ENCODE assay signal across 8 cellular contexts in genomic region chr3:160401301-160402095, GRCh38. TPM values are rescaled to one million over a fixed set of nuclear protein-coding genes. Genes with fewer than 3 reads are reported as not detected.
DNase-seq lines count a peak whose midpoint lies in the region; ATAC-seq, FAIRE-seq and TF ChIP-seq lines count a peak whose summit lies in the region.

No MANE protein-coding gene starts in this region.

- in situ Hi-C loops in K562 (cut with MboI): no loop called here

- H3K79me2 ChIP-seq in K562 (ENCODE audit: control insufficient read depth, insufficient read depth, low read length): peaks cover 96% of the 10 kb centered on the region

- H3K9me1 ChIP-seq in K562 (ENCODE audit: control insufficient read depth, insufficient read depth, low read length): no peaks in the 10 kb centered on the region

- TF ChIP-seq CTCF in heart right ventricle (IDR thresholded peaks at IDR 0.05) (no peak), K562 (IDR thresholded peaks at IDR 0.05 in 2 of 3, conservative IDR thresholded peaks at IDR 0.05 in 1 of 3; ENCODE audit: insufficient read depth in 2 of 3, low read depth in 1 of 3, low read length in 3 of 3) (no peak), right lobe of liver (IDR thresholded peaks at IDR 0.05) (no peak), upper lobe of right lung (IDR thresholded peaks at IDR 0.05) (no peak)

- H4K20me1 ChIP-seq in K562 (replicated peaks; ENCODE audit: control insufficient read depth, insufficient read depth, low read length): peaks cover 30% of the 10 kb centered on the region

- DNase-seq in heart right ventricle (peak in 1 of 2 donors; percentile 17), cardiac septum (ENCODE audit: low spot score) (no peak), NCI-H524 treated with DMSO at 0.1 percent for 48 hours (lab: John Stamatoyannopoulos, UW) (peak; percentile 8), K562 (ENCODE audit: extremely low read depth in 1 of 4, low spot score in 3 of 4) (peak in 2 of 4 experiments; percentile 60 to 76), right lobe of liver (no peak), upper lobe of right lung (no peak)

- intact Hi-C loops in heart right ventricle (cut with DNase I): no loop called here
- intact Hi-C loops in cardiac septum (cut with DNase I): loop anchor here (10.0 kb wide), 1 partner anchor 567 kb away; the partner anchor contains the start of gene SCHIP1
- intact Hi-C loops in K562 (cut with micrococcal nuclease): loop anchor here (1.0 to 5.0 kb wide), 3 partner anchors 48 to 174 kb away; partner anchors contain the start of genes C3orf80 and TRIM59
- intact Hi-C loops in right lobe of liver (cut with DNase I): no loop called here
- intact Hi-C loops in upper lobe of right lung (cut with DNase I): no loop called here

- 8 to 14% methylated on average over 16 of the region's 16 CpGs for WGBS in heart right ventricle, 2 donors
- WGBS in K562 (ENCODE audit: insufficient coverage, low coverage, missing lambda C conversion rate): 0% methylated on average over 16 of the region's 16 CpGs
- 6% methylated on average over 16 of the region's 16 CpGs for WGBS in right lobe of liver (ENCODE audit: insufficient coverage, low coverage, low lambda C conversion rate, missing lambda C conversion rate)

- TF ChIP-seq EP300 in K562 (IDR thresholded peaks at IDR 0.05; ENCODE audit: low read length): no peak

- TF ChIP-seq POLR2A in K562 (conservative IDR thresholded peaks at IDR 0.05): peak; percentile 44; the same call in 1 of the 2 replicates
- no peak for TF ChIP-seq POLR2A in right lobe of liver (IDR thresholded peaks at IDR 0.05)

- H3K9me3 ChIP-seq in heart right ventricle (no peaks in the 10 kb centered on the region), K562 (replicated peaks; ENCODE audit: control insufficient read depth, insufficient read depth, low read depth, low read length) (no peaks in the 10 kb centered on the region), right lobe of liver (no peaks in the 10 kb centered on the region), upper lobe of right lung (no peaks in the 10 kb centered on the region)

- FAIRE-seq in K562 (lab: Jason Lieb, UNC): peak; percentile 52

- H3K36me3 ChIP-seq in heart right ventricle: peaks cover 0 to 22% (median 0%) of the 10 kb centered on the region in 9 donors
- H3K36me3 ChIP-seq in K562 (ENCODE audit: control insufficient read depth, insufficient read depth, low read length): peaks cover 57% of the 10 kb centered on the region
- H3K36me3 ChIP-seq in right lobe of liver: no peaks in the 10 kb centered on the region
- H3K36me3 ChIP-seq in upper lobe of right lung: no peaks in the 10 kb centered on the region

- TF ChIP-seq RAD21 in K562 (CRISPR knock-in tag; conservative IDR thresholded peaks at IDR 0.05 in 1 of 2, IDR thresholded peaks at IDR 0.05 in 1 of 2): no peak

- peak overlapping the region; percentile 59 to 88 (median 81) for H3K4me3 ChIP-seq in heart right ventricle
- peak overlapping the region; percentile 71 for H3K4me3 ChIP-seq in K562
- peak overlapping the region; percentile 70 to 83 (median 78) for H3K4me3 ChIP-seq in right lobe of liver
- peak overlapping the region; percentile 90 for H3K4me3 ChIP-seq in upper lobe of right lung

- H3K27me3 ChIP-seq in heart right ventricle (no peaks in the 10 kb centered on the region), K562 (ENCODE audit: control insufficient read depth in 2 of 2, insufficient read depth in 2 of 2, low read length in 2 of 2) (no peaks in the 10 kb centered on the region), right lobe of liver (no peaks in the 10 kb centered on the region), upper lobe of right lung (no peaks in the 10 kb centered on the region)

- H2AFZ ChIP-seq in K562 (ENCODE audit: low read depth, low read length): no peak overlapping the region

- peak overlapping the region; percentile 98 to 100 for H3K9ac ChIP-seq in K562 (ENCODE audit: insufficient read depth in 1 of 2, low read depth in 2 of 2, low read length in 2 of 2)

- H3K4me2 ChIP-seq in K562 (ENCODE audit: insufficient read depth, low read length): peak overlapping the region; percentile 95

- ATAC-seq in heart right ventricle (no peak), K562 (peak; percentile 66), right lobe of liver (no peak), upper lobe of right lung (no peak), HG02678 (IDR thresholded peaks at IDR 0.05; ENCODE audit: unreplicated experiment) (no peak), HG03095 (IDR thresholded peaks at IDR 0.05; ENCODE audit: unreplicated experiment) (no peak)

- peaks cover 2 to 55% (median 29%) of the 10 kb centered on the region in 9 donors for H3K4me1 ChIP-seq in heart right ventricle
- H3K4me1 ChIP-seq in K562 (replicated peaks in 1 of 2; ENCODE audit: control insufficient read depth in 2 of 2, insufficient read depth in 2 of 2, low read length in 2 of 2): peaks cover 3 to 5% of the 10 kb centered on the region in 2 experiments; a peak in 3 of 5 replicates
- peaks cover 0 to 14% (median 0%) of the 10 kb centered on the region in 4 donors for H3K4me1 ChIP-seq in right lobe of liver
- peaks cover 9% of the 10 kb centered on the region for H3K4me1 ChIP-seq in upper lobe of right lung

- no TSS peak for BruUV-seq in K562 (replicated peaks; lab: Mats Ljungman, UMichigan)

- peak overlapping the region in 7 of 10 donors; percentile 74 to 95 (median 87) for H3K27ac ChIP-seq in heart right ventricle
- peak overlapping the region; percentile 99 for H3K27ac ChIP-seq in K562 (ENCODE audit: extremely low read depth, low read depth, low read length)
- H3K27ac ChIP-seq in right lobe of liver: peak overlapping the region in 2 of 3 donors; percentile 77 to 88
- peak overlapping the region; percentile 88 for H3K27ac ChIP-seq in upper lobe of right lung

- CTCF ChIA-PET in K562 (lab: Yijun Ruan, JAX; ENCODE audit: low intra/inter-chr PET ratio): no interaction called here

- POLR2A ChIA-PET in K562 (lab: Yijun Ruan, JAX): interaction anchor here (0.7 to 2.9 kb wide), 7 partner anchors 10 to 314 kb away, joined by 3 to 23 read pairs (median 3); no protein-coding TSS in a partner anchor

RNA-seq across cellular contexts. Expression of gene SMC4, which starts 2.0 kb away (rescaled TPM):
- total RNA-seq in heart right ventricle: 10 to 100 TPM; 10.6 to 36.2 (median 17.3) TPM
- polyA plus RNA-seq in heart right ventricle: 10 to 100 TPM in 1 of 2 donors, 1 to 10 TPM in 1; 8.9 to 38.6 TPM
- 17.5 TPM for total RNA-seq in cardiac septum
- 157 and 734 TPM in 2 replicates for total RNA-seq in K562 (2011; cell fraction: chromatin; rRNA removed; ENCODE audit: low replicate concordance)
- 85.2 and 108 TPM in 2 replicates for total RNA-seq in K562 (2011; cell fraction: nucleolus; rRNA removed)
- 165 and 177 TPM in 2 replicates for total RNA-seq in K562 (2011; cell fraction: nucleoplasm; rRNA removed)
- 145 and 201 TPM in 2 replicates for total RNA-seq in K562 (2014; rRNA removed)
- 271 and 309 TPM in 2 replicates for total RNA-seq in K562 (2014; rRNA removed; fragmentation: Illumina TruSeq; extraction: Trizol)
- 270 and 326 TPM in 2 replicates for total RNA-seq in K562 (2015; rRNA removed; fragmentation: Illumina TruSeq; extraction: Trizol)
- 162 and 176 TPM in 2 replicates for total RNA-seq in K562 (2021)
- 98.2 and 136 TPM in 2 replicates for polyA plus RNA-seq in K562 (2011; rRNA removed)
- 45.7 and 51.3 TPM in 2 replicates for polyA plus RNA-seq in K562 (2011; cell fraction: cytosol; rRNA removed)
- 207 and 208 TPM in 2 replicates for polyA plus RNA-seq in K562 (2011; cell fraction: nucleus; rRNA removed)
- polyA plus RNA-seq in K562 (2012): 125 and 136 TPM in 2 replicates
- polyA plus RNA-seq in K562 (2014; fragmentation: Illumina TruSeq; extraction: Trizol): 233 and 347 TPM in 2 replicates
- 100 to 1,000 TPM in 1 of 2 experiments, 10 to 100 TPM in 1; 87.9 to 105 TPM for polyA plus RNA-seq in K562 (2014; fragmentation: Nextera tagmentation; extraction: Ambion mirVana)
- polyA plus RNA-seq in K562 (2014; rRNA removed): 185 and 198 TPM in 2 replicates
- 113 and 150 TPM in 2 replicates for polyA minus RNA-seq in K562 (2011; rRNA and poly(A)+ RNA removed)
- 38.2 and 42.8 TPM in 2 replicates for polyA minus RNA-seq in K562 (2011; cell fraction: cytosol; rRNA and poly(A)+ RNA removed)
- polyA minus RNA-seq in K562 (2011; cell fraction: nucleus; rRNA and poly(A)+ RNA removed): 168 and 288 TPM in 2 replicates
- 10 to 100 TPM; 11.3 to 26.7 (median 18.1) TPM for total RNA-seq in right lobe of liver
- total RNA-seq in upper lobe of right lung: 46.8 TPM

RNA-seq across cellular contexts. Expression of gene IFT80, which starts 2.5 kb away (rescaled TPM):
- 10 to 100 TPM in 9 of 10 donors, 1 to 10 TPM in 1; 6.9 to 16.3 (median 14.4) TPM for total RNA-seq in heart right ventricle
- 10 to 100 TPM in 1 of 2 donors, 1 to 10 TPM in 1; 5.3 to 14.4 TPM for polyA plus RNA-seq in heart right ventricle
- 10.7 TPM for total RNA-seq in cardiac septum
- total RNA-seq in K562 (2011; cell fraction: chromatin; rRNA removed; ENCODE audit: low replicate concordance): 18.4 and 50.8 TPM in 2 replicates
- total RNA-seq in K562 (2011; cell fraction: nucleolus; rRNA removed): 3.5 and 8.6 TPM in 2 replicates
- 11.1 and 17.0 TPM in 2 replicates for total RNA-seq in K562 (2011; cell fraction: nucleoplasm; rRNA removed)
- total RNA-seq in K562 (2014; rRNA removed): 7.5 and 9.5 TPM in 2 replicates
- total RNA-seq in K562 (2014; rRNA removed; fragmentation: Illumina TruSeq; extraction: Trizol): 18.7 and 22.0 TPM in 2 replicates
- total RNA-seq in K562 (2015; rRNA removed; fragmentation: Illumina TruSeq; extraction: Trizol): 17.0 and 17.6 TPM in 2 replicates
- 13.2 and 13.4 TPM in 2 replicates for total RNA-seq in K562 (2021)
- 13.1 and 20.9 TPM in 2 replicates for polyA plus RNA-seq in K562 (2011; rRNA removed)
- polyA plus RNA-seq in K562 (2011; cell fraction: cytosol; rRNA removed): 1.6 and 3.7 TPM in 2 replicates
- polyA plus RNA-seq in K562 (2011; cell fraction: nucleus; rRNA removed): 16.0 and 16.4 TPM in 2 replicates
- polyA plus RNA-seq in K562 (2012): 18.4 and 20.6 TPM in 2 replicates
- 13.6 and 16.4 TPM in 2 replicates for polyA plus RNA-seq in K562 (2014; fragmentation: Illumina TruSeq; extraction: Trizol)
- 1 to 10 TPM; 6.7 to 7.2 TPM for polyA plus RNA-seq in K562 (2014; fragmentation: Nextera tagmentation; extraction: Ambion mirVana)
- polyA plus RNA-seq in K562 (2014; rRNA removed): 14.3 and 21.1 TPM in 2 replicates
- 12.7 and 17.3 TPM in 2 replicates for polyA minus RNA-seq in K562 (2011; rRNA and poly(A)+ RNA removed)
- 2.5 and 5.2 TPM in 2 replicates for polyA minus RNA-seq in K562 (2011; cell fraction: cytosol; rRNA and poly(A)+ RNA removed)
- polyA minus RNA-seq in K562 (2011; cell fraction: nucleus; rRNA and poly(A)+ RNA removed): 12.5 and 22.4 TPM in 2 replicates
- 10 to 100 TPM in 2 of 6 experiments, 1 to 10 TPM in 4; 6.7 to 13.7 (median 8.5) TPM for total RNA-seq in right lobe of liver
- 37.1 TPM for total RNA-seq in upper lobe of right lung

RNA-seq across cellular contexts. Expression of gene TRIM59, which starts 48.1 kb away (rescaled TPM):
- total RNA-seq in heart right ventricle: 1 to 10 TPM in 1 of 10 donors, under 1 TPM in 8, not detected in 1; 0.10 to 2.8 (median 0.60) TPM
- under 1 TPM; 0.15 to 0.25 TPM for polyA plus RNA-seq in heart right ventricle
- 0.51 TPM for total RNA-seq in cardiac septum
- total RNA-seq in K562 (2011; cell fraction: chromatin; rRNA removed; ENCODE audit: low replicate concordance): 21.5 and 60.7 TPM in 2 replicates
- total RNA-seq in K562 (2011; cell fraction: nucleolus; rRNA removed): 11.2 and 16.4 TPM in 2 replicates
- 32.6 and 56.4 TPM in 2 replicates for total RNA-seq in K562 (2011; cell fraction: nucleoplasm; rRNA removed)
- total RNA-seq in K562 (2014; rRNA removed): 20.7 and 22.7 TPM in 2 replicates
- 41.8 and 52.0 TPM in 2 replicates for total RNA-seq in K562 (2014; rRNA removed; fragmentation: Illumina TruSeq; extraction: Trizol)
- 34.8 and 35.6 TPM in 2 replicates for total RNA-seq in K562 (2015; rRNA removed; fragmentation: Illumina TruSeq; extraction: Trizol)
- total RNA-seq in K562 (2021): 29.9 and 33.0 TPM in 2 replicates
- polyA plus RNA-seq in K562 (2011; rRNA removed): 44.3 and 47.7 TPM in 2 replicates
- 7.5 and 16.2 TPM in 2 replicates for polyA plus RNA-seq in K562 (2011; cell fraction: cytosol; rRNA removed)
- 17.6 and 24.2 TPM in 2 replicates for polyA plus RNA-seq in K562 (2011; cell fraction: nucleus; rRNA removed)
- 18.5 and 20.9 TPM in 2 replicates for polyA plus RNA-seq in K562 (2012)
- 29.8 and 35.5 TPM in 2 replicates for polyA plus RNA-seq in K562 (2014; fragmentation: Illumina TruSeq; extraction: Trizol)
- polyA plus RNA-seq in K562 (2014; fragmentation: Nextera tagmentation; extraction: Ambion mirVana): 100 to 1,000 TPM in 1 of 2 experiments, 10 to 100 TPM in 1; 34.1 to 101 TPM
- polyA plus RNA-seq in K562 (2014; rRNA removed): 16.4 and 16.8 TPM in 2 replicates
- polyA minus RNA-seq in K562 (2011; rRNA and poly(A)+ RNA removed): 41.9 and 51.8 TPM in 2 replicates
- 16.0 and 29.1 TPM in 2 replicates for polyA minus RNA-seq in K562 (2011; cell fraction: cytosol; rRNA and poly(A)+ RNA removed)
- 15.1 and 25.3 TPM in 2 replicates for polyA minus RNA-seq in K562 (2011; cell fraction: nucleus; rRNA and poly(A)+ RNA removed)
- under 1 TPM; 0.07 to 0.56 (median 0.31) TPM for total RNA-seq in right lobe of liver
- 4.5 TPM for total RNA-seq in upper lobe of right lung

Comparison
In these comparisons a context has a peak if more than half of its experiments do, and no peak if none do; other contexts are left out.
1. intact Hi-C loops: an anchor here in cardiac septum (10.0 kb wide) and K562 (1.0 to 5.0 kb wide); none called in heart right ventricle, right lobe of liver and upper lobe of right lung.